8 cellular contexts compared by ENCODE assay signal in the genomic region with DNA sequence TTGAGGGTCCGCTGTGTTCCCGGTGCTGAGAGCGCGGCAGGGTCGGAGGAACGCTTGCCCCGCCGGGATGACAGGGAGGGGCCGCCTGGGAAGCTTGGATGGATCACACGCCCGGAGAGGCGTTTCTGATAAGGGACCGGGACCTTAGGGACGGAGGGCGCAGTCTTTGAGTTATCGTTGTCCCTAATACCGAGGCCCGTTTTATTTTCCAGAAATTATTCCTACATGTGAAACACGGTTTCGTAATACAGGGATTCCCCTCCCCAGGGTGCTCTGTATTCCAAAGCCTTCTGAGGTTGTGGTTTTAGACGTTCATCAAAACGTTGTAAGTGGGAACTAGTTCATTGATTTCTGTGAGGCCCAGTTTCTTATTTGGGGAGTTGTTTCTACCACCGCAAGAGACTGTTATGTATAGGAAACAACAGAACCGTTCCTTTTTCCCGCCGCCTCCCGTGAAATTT. TPM values are rescaled to one million over a fixed set of nuclear protein-coding genes. Genes with fewer than 3 reads are reported as not detected.
A peak's percentile ranks its signal among the peaks of the same experiment; 100 is the strongest.
DNase-seq lines count a peak whose midpoint lies in the region; ATAC-seq and TF ChIP-seq lines count a peak whose summit lies in the region.

No MANE protein-coding gene starts in this region.

- peak overlapping the region; percentile 84 for H3K27ac Mint-ChIP-seq in activated CD8-positive, alpha-beta T cell treated with anti-CD3 and anti-CD28 coated beads for 36 hours
- H3K27ac Mint-ChIP-seq in osteocyte (ENCODE audit: unreplicated experiment) = peak overlapping the region; percentile 71

- TF ChIP-seq CTCF in activated CD8-positive, alpha-beta T cell treated with anti-CD3 and anti-CD28 coated beads for 36 hours (IDR thresholded peaks at IDR 0.05) = no peak
- TF ChIP-seq CTCF in osteocyte (IDR thresholded peaks at IDR 0.05) = no peak

- H3K36me3 Mint-ChIP-seq in activated CD8-positive, alpha-beta T cell treated with anti-CD3 and anti-CD28 coated beads for 36 hours (ENCODE audit: low read depth) = peaks cover 39% of the 10 kb centered on the region
- peaks cover 13% of the 10 kb centered on the region for H3K36me3 Mint-ChIP-seq in osteocyte (ENCODE audit: unreplicated experiment)

- POLR2A ChIA-PET in activated CD8-positive, alpha-beta T cell treated with anti-CD3 and anti-CD28 coated beads for 36 hours (lab: Charles Lee) = interaction anchor here (1.0 to 1.5 kb wide), 3 partner anchors 15 to 110 kb away, joined by 3 to 4 read pairs (median 3); a partner anchor contains a TSS

- no peak for ATAC-seq in activated CD8-positive, alpha-beta T cell treated with anti-CD3 and anti-CD28 coated beads for 36 hours
- no peak for ATAC-seq in HG03378 (IDR thresholded peaks at IDR 0.05; ENCODE audit: unreplicated experiment)

- H3K4me1 Mint-ChIP-seq in activated CD8-positive, alpha-beta T cell treated with anti-CD3 and anti-CD28 coated beads for 36 hours (ENCODE audit: low read depth) = peaks cover 42% of the 10 kb centered on the region
- peaks cover 15% of the 10 kb centered on the region for H3K4me1 Mint-ChIP-seq in osteocyte (ENCODE audit: unreplicated experiment)

- H3K9me3 Mint-ChIP-seq in activated CD8-positive, alpha-beta T cell treated with anti-CD3 and anti-CD28 coated beads for 36 hours = no peaks in the 10 kb centered on the region
- H3K9me3 Mint-ChIP-seq in osteocyte (ENCODE audit: unreplicated experiment) = no peaks in the 10 kb centered on the region

- intact Hi-C loops in activated CD8-positive, alpha-beta T cell treated with anti-CD3 and anti-CD28 coated beads for 36 hours (cut with micrococcal nuclease) = no loop called here

- DNase-seq in NCI-H187 (lab: John Stamatoyannopoulos, UW) (peak; percentile 12 to 15), NCI-H187 treated with DMSO at 0.1 percent for 48 hours (lab: John Stamatoyannopoulos, UW) (no peak), HuH-7 (ENCODE audit: low spot score) (peak; percentile 43), glomerular visceral epithelial cell (ENCODE audit: extremely low spot score) (peak; percentile 52), osteocyte (ENCODE audit: extremely low spot score, unreplicated experiment) (no peak), ecto neural progenitor cell (ENCODE audit: low spot score) (no peak)
- no peak for DNase-seq in activated CD8-positive, alpha-beta T cell treated with anti-CD3 and anti-CD28 coated beads for 36 hours

- peak overlapping the region; percentile 91 for H3K4me3 Mint-ChIP-seq in activated CD8-positive, alpha-beta T cell treated with anti-CD3 and anti-CD28 coated beads for 36 hours
- peak overlapping the region; percentile 85 for H3K4me3 Mint-ChIP-seq in osteocyte (ENCODE audit: unreplicated experiment)

- CTCF ChIA-PET in activated CD8-positive, alpha-beta T cell treated with anti-CD3 and anti-CD28 coated beads for 36 hours (lab: Charles Lee) = no interaction called here

- no peaks in the 10 kb centered on the region for H3K27me3 Mint-ChIP-seq in activated CD8-positive, alpha-beta T cell treated with anti-CD3 and anti-CD28 coated beads for 36 hours
- H3K27me3 Mint-ChIP-seq in osteocyte (ENCODE audit: unreplicated experiment) = peaks cover 14% of the 10 kb centered on the region

RNA-seq across cellular contexts. Expression of a gene that starts 0.7 kb away (rescaled TPM):
- total RNA-seq in activated CD8-positive, alpha-beta T cell treated with anti-CD3 and anti-CD28 coated beads for 36 hours = 100 to 1,000 TPM; 221 to 222 TPM
- 81.6 and 105 TPM in 2 replicates for total RNA-seq in osteocyte

Comparison
In these comparisons a context has a peak if more than half of its experiments do, and no peak if none do; other contexts are left out.
1. DNase-seq: peak in NCI-H187 (2 of 2), HuH-7 (single experiment) and glomerular visceral epithelial cell (single experiment); none in NCI-H187 treated with DMSO at 0.1 percent for 48 hours (single experiment), activated CD8-positive, alpha-beta T cell treated with anti-CD3 and anti-CD28 coated beads for 36 hours (single experiment), osteocyte (single experiment) and ecto neural progenitor cell (single experiment).